In the genomic region with DNA sequence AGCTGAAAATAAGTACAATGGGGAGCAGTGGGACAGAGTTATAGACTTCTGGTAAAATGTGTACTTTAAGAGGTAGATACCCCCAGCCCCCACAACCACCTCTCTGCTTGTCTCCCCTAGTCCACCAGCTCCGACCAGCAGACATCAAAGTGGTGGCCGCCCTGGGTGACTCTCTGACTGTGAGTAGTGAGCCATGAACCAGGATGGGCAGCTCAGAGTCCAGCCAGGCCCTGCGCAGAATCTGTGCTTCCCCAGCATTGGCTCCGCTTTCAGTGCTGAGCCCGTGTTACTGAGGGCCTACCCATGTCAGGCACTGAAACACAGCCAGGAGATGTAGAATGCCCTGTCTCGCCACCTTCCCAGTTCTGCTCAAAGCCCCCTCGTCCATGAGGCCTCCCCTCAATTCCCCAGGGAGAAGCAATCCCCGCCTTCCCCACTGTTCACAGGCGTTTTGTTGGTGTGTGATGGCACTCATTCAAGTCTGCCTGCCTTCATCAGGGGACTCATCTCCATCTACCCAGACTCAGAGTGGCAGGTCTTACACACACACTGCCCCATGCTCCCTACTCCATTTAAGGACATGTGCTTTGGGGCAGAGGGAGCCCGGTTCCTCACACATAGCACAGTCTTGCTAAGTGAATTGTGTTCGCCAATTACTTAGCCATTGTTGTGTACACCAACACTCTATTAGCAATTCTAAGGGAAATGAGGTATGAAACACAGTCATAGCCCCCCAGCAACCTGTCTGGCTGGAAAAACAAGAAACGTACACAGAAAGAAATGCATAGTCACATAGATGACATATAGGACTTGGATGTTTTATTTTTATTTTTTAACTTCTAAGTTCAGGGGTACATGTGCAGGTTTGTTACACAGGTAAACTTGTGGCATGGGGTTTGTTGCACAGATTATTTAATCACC, we compare ENCODE assay signal across 16 cellular contexts.
DNase-seq lines count a peak whose midpoint lies in the region; ATAC-seq and TF ChIP-seq lines count a peak whose summit lies in the region.
"Had no signal": no experiment of that assay in that cellular context is flagged by ENCODE, and none has a peak within 500 bp of the region (broad histone marks: within the 10 kb centered on the region; RNA-seq: fewer than 3 reads in every experiment).

No MANE protein-coding gene starts in this region.

- peak overlapping the region; percentile 54 for H3K27ac Mint-ChIP-seq in activated naive CD4-positive, alpha-beta T cell treated with anti-CD3 and anti-CD28 coated beads for 36 hours
- no peak overlapping the region for H3K27ac Mint-ChIP-seq in activated naive CD4-positive, alpha-beta T cell treated with anti-CD3 and anti-CD28 coated beads, Interleukin-2, amount 50 U/mL, for 72 hours
- peak overlapping the region; percentile 96 for H3K27ac Mint-ChIP-seq in activated T-helper 1 cell treated with anti-CD3 and anti-CD28 coated beads, Interleukin-12 subunit alpha, Interleukin-12 subunit beta, Interleukin-2, Interleukin-4 antibody, amounts not matched to agents 30 ng/mL and 10 ng/mL and 1 ng/mL, durations not matched to agents 14 hours and 24 hours and 36 hours

- no peaks in the 10 kb centered on the region for H3K36me3 Mint-ChIP-seq in activated naive CD4-positive, alpha-beta T cell treated with anti-CD3 and anti-CD28 coated beads for 36 hours (ENCODE audit: low read depth)
- H3K36me3 Mint-ChIP-seq in activated naive CD4-positive, alpha-beta T cell treated with anti-CD3 and anti-CD28 coated beads, Interleukin-2, amount 50 U/mL, for 72 hours, result no peaks in the 10 kb centered on the region
- peaks cover 1% of the 10 kb centered on the region for H3K36me3 Mint-ChIP-seq in activated T-helper 1 cell treated with anti-CD3 and anti-CD28 coated beads, Interleukin-12 subunit alpha, Interleukin-12 subunit beta, Interleukin-2, Interleukin-4 antibody, amounts not matched to agents 30 ng/mL and 10 ng/mL and 1 ng/mL, durations not matched to agents 14 hours and 24 hours and 36 hours (ENCODE audit: low read depth)

- H3K4me3 Mint-ChIP-seq in activated naive CD4-positive, alpha-beta T cell treated with anti-CD3 and anti-CD28 coated beads for 36 hours, result no peak overlapping the region
- H3K4me3 Mint-ChIP-seq in activated T-helper 1 cell treated with anti-CD3 and anti-CD28 coated beads, Interleukin-12 subunit alpha, Interleukin-12 subunit beta, Interleukin-2, Interleukin-4 antibody, amounts not matched to agents 30 ng/mL and 10 ng/mL and 1 ng/mL, durations not matched to agents 14 hours and 24 hours and 36 hours, result no peak overlapping the region

- intact Hi-C loops in activated naive CD4-positive, alpha-beta T cell treated with anti-CD3 and anti-CD28 coated beads for 36 hours (cut with micrococcal nuclease), result no loop called here
- intact Hi-C loops in activated T-helper 1 cell treated with anti-CD3 and anti-CD28 coated beads, Interleukin-12 subunit alpha, Interleukin-12 subunit beta, Interleukin-2, Interleukin-4 antibody, amounts not matched to agents 30 ng/mL and 10 ng/mL and 1 ng/mL, durations not matched to agents 14 hours and 24 hours and 36 hours (cut with micrococcal nuclease), result no loop called here
- intact Hi-C loops in stomach (cut with DNase I; ENCODE audit: low total_unique reads), result no loop called here

- no peaks in the 10 kb centered on the region for H3K9me3 ChIP-seq in stomach
- H3K9me3 ChIP-seq: adrenal gland, MG63, pancreas, suprapubic skin had no signal

- H3K27ac ChIP-seq in stomach, result peak overlapping the region in 3 of 5 donors; percentile 3 to 34 (median 24)
- H3K27ac ChIP-seq: adrenal gland, pancreas, suprapubic skin had no signal

- H3K4me1 ChIP-seq in stomach, result peaks cover 28 to 80% (median 46%) of the 10 kb centered on the region in 4 donors

- TF ChIP-seq POLR2A in stomach (IDR thresholded peaks at IDR 0.05), result no peak

- H3K27me3 Mint-ChIP-seq in activated naive CD4-positive, alpha-beta T cell treated with anti-CD3 and anti-CD28 coated beads for 36 hours (ENCODE audit: low read depth), result no peaks in the 10 kb centered on the region
- no peaks in the 10 kb centered on the region for H3K27me3 Mint-ChIP-seq in activated T-helper 1 cell treated with anti-CD3 and anti-CD28 coated beads, Interleukin-12 subunit alpha, Interleukin-12 subunit beta, Interleukin-2, Interleukin-4 antibody, amounts not matched to agents 30 ng/mL and 10 ng/mL and 1 ng/mL, durations not matched to agents 14 hours and 24 hours and 36 hours (ENCODE audit: insufficient read depth)

- TF ChIP-seq CTCF in stomach (IDR thresholded peaks at IDR 0.05), result no peak

- H3K4me3 ChIP-seq in stomach, result no peak overlapping the region
- H3K4me3 ChIP-seq: adrenal gland, coronary artery, MG63, pancreas, suprapubic skin had no signal

- peaks cover 63% of the 10 kb centered on the region for H3K4me1 Mint-ChIP-seq in activated naive CD4-positive, alpha-beta T cell treated with anti-CD3 and anti-CD28 coated beads for 36 hours (ENCODE audit: low read depth)
- no peaks in the 10 kb centered on the region for H3K4me1 Mint-ChIP-seq in activated T-helper 1 cell treated with anti-CD3 and anti-CD28 coated beads, Interleukin-12 subunit alpha, Interleukin-12 subunit beta, Interleukin-2, Interleukin-4 antibody, amounts not matched to agents 30 ng/mL and 10 ng/mL and 1 ng/mL, durations not matched to agents 14 hours and 24 hours and 36 hours (ENCODE audit: low read depth)

- CTCF ChIA-PET in activated naive CD4-positive, alpha-beta T cell treated with anti-CD3 and anti-CD28 coated beads for 36 hours (lab: Charles Lee), result no interaction called here

- no peaks in the 10 kb centered on the region for H3K9me3 Mint-ChIP-seq in activated naive CD4-positive, alpha-beta T cell treated with anti-CD3 and anti-CD28 coated beads for 36 hours
- H3K9me3 Mint-ChIP-seq in activated naive CD4-positive, alpha-beta T cell treated with anti-CD3 and anti-CD28 coated beads, Interleukin-2, amount 50 U/mL, for 72 hours, result no peaks in the 10 kb centered on the region
- H3K9me3 Mint-ChIP-seq in activated T-helper 1 cell treated with anti-CD3 and anti-CD28 coated beads, Interleukin-12 subunit alpha, Interleukin-12 subunit beta, Interleukin-2, Interleukin-4 antibody, amounts not matched to agents 30 ng/mL and 10 ng/mL and 1 ng/mL, durations not matched to agents 14 hours and 24 hours and 36 hours, result no peaks in the 10 kb centered on the region

- DNase-seq in activated naive CD4-positive, alpha-beta T cell treated with anti-CD3 and anti-CD28 coated beads for 36 hours, result no peak
- no peak for DNase-seq in activated naive CD4-positive, alpha-beta T cell treated with anti-CD3 and anti-CD28 coated beads, Interleukin-2, amount 50 U/mL, for 72 hours (ENCODE audit: low spot score in 2 of 2)
- DNase-seq in activated T-helper 1 cell treated with anti-CD3 and anti-CD28 coated beads, Interleukin-12 subunit alpha, Interleukin-12 subunit beta, Interleukin-2, Interleukin-4 antibody, amounts not matched to agents 30 ng/mL and 10 ng/mL and 1 ng/mL, durations not matched to agents 14 hours and 24 hours and 36 hours (ENCODE audit: low spot score), result no peak
- DNase-seq in islet precursor cell, result peak; percentile 65
- DNase-seq in stomach, result no peak
- DNase-seq in central memory CD4-positive, alpha-beta T cell, result no peak
- DNase-seq: activated CD8-positive, alpha-beta memory T cell treated with anti-CD3 and anti-CD28 coated beads, Interleukin-2, amount 50 U/mL, for 4 hours; adrenal gland; mesendoderm; MG63; NCI-H2107 had no signal

- ATAC-seq in activated naive CD4-positive, alpha-beta T cell treated with anti-CD3 and anti-CD28 coated beads, Interleukin-2, amount 50 U/mL, for 72 hours, result no peak
- ATAC-seq in HG03342 (IDR thresholded peaks at IDR 0.05; ENCODE audit: unreplicated experiment) (no peak), HG02571 (IDR thresholded peaks at IDR 0.05; ENCODE audit: unreplicated experiment) (no peak)
- ATAC-seq: pancreas had no signal

- WGBS in stomach, 5 donors, result 91 to 95% (median 91%) methylated on average over 11 to 12 of the region's 12 CpGs

- no peaks in the 10 kb centered on the region for H3K27me3 ChIP-seq in stomach
- H3K27me3 ChIP-seq: adrenal gland, MG63, pancreas, suprapubic skin had no signal

- H3K36me3 ChIP-seq in stomach, result no peaks in the 10 kb centered on the region
- H3K36me3 ChIP-seq: adrenal gland, MG63, pancreas, suprapubic skin had no signal

- no peak for TF ChIP-seq EP300 in stomach (IDR thresholded peaks at IDR 0.05)

Comparison
In these comparisons a context has a peak if more than half of its experiments do, and no peak if none do; other contexts are left out.
1. H3K27ac Mint-ChIP-seq: peak in activated naive CD4-positive, alpha-beta T cell treated with anti-CD3 and anti-CD28 coated beads for 36 hours (single experiment) and activated T-helper 1 cell treated with anti-CD3 and anti-CD28 coated beads, Interleukin-12 subunit alpha, Interleukin-12 subunit beta, Interleukin-2, Interleukin-4 antibody, amounts not matched to agents 30 ng/mL and 10 ng/mL and 1 ng/mL, durations not matched to agents 14 hours and 24 hours and 36 hours (single experiment); none in activated naive CD4-positive, alpha-beta T cell treated with anti-CD3 and anti-CD28 coated beads, Interleukin-2, amount 50 U/mL, for 72 hours (0 of 2).